ENCODE assay signal across 9 cellular contexts in the genomic region with DNA sequence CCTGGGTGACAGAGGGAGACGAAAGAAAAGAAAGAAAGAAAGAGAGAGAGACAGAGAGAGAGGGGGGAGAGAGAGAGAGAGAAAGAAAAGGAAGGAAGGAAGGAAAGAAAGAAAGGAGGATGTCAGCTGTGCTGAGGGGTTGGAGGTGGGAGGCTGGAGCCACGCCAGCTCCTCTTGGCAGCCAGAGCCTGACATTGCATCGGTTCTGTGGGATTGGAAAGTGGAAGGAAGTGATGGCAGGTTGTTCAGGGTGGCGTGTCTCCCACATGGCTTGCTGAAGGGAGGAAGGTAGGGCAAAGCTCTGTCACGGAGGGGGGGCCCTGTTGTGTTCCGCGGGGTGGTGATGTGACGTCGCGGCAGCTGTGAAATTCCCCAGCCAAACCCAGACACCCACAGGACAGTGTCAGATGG. TPM values are rescaled to one million over a fixed set of nuclear protein-coding genes. Genes with fewer than 3 reads are reported as not detected.
A peak's percentile ranks its signal among the peaks of the same experiment; 100 is the strongest.
DNase-seq lines count a peak whose midpoint lies in the region; ATAC-seq, FAIRE-seq and TF ChIP-seq lines count a peak whose summit lies in the region.
"Had no signal": no experiment of that assay in that cellular context is flagged by ENCODE, and none has a peak within 500 bp of the region (broad histone marks: within the 10 kb centered on the region; RNA-seq: fewer than 3 reads in every experiment).

No MANE protein-coding gene starts in this region.

- no peak for TF ChIP-seq POLR2A in GM12878 (IDR thresholded peaks at IDR 0.05; ENCODE audit: low read depth, low read length)

- peak overlapping the region; percentile 93 to 99 (median 99) for H3K27ac Mint-ChIP-seq in IgD-negative memory B cell
- peak overlapping the region; percentile 100 for H3K27ac Mint-ChIP-seq in activated CD4-positive, alpha-beta T cell treated with anti-CD3 and anti-CD28 coated beads, Interleukin-2, amount 10 ng/mL, durations not matched to agents 24 days and 14 days
- no peak overlapping the region for H3K27ac Mint-ChIP-seq in nephron progenitor cell

- FAIRE-seq in GM12878 (lab: Jason Lieb, UNC), result no peak

- peak overlapping the region; percentile 48 for H3K27ac ChIP-seq in GM12878 (ENCODE audit: control insufficient read depth, insufficient read depth)

- H2AFZ ChIP-seq in GM12878 (ENCODE audit: control insufficient read depth, low read depth, low read length), result no peak overlapping the region

- H3K4me2 ChIP-seq in GM12878 (ENCODE audit: control insufficient read depth, insufficient read depth), result no peak overlapping the region

- TF ChIP-seq CTCF in GM12878 (IDR thresholded peaks at IDR 0.05 in 2 of 3, conservative IDR thresholded peaks at IDR 0.05 in 1 of 3; ENCODE audit: control insufficient read depth in 2 of 3, extremely low read depth in 1 of 3, insufficient read depth in 1 of 3, low read depth in 3 of 3, low read length in 3 of 3) (no peak), nephron progenitor cell (IDR thresholded peaks at IDR 0.05) (no peak)

- peaks cover 60% of the 10 kb centered on the region for H3K79me2 ChIP-seq in GM12878 (ENCODE audit: control insufficient read depth, insufficient read depth, low read length)

- no peaks in the 10 kb centered on the region for H3K9me3 ChIP-seq in GM12878 (replicated peaks; ENCODE audit: control insufficient read depth, insufficient read depth, low read length)

- TF ChIP-seq EP300 in GM12878 (IDR thresholded peaks at IDR 0.05; ENCODE audit: borderline replicate concordance in 1 of 2, control insufficient read depth in 1 of 2, low read depth in 2 of 2, low read length in 2 of 2), result no peak

- H3K9me3 Mint-ChIP-seq in IgD-negative memory B cell (no peaks in the 10 kb centered on the region), nephron progenitor cell (no peaks in the 10 kb centered on the region)
- H3K9me3 Mint-ChIP-seq in activated CD4-positive, alpha-beta T cell treated with anti-CD3 and anti-CD28 coated beads, Interleukin-2, amount 10 ng/mL, durations not matched to agents 24 days and 14 days, result no peaks in the 10 kb centered on the region

- no peak for ATAC-seq in GM12878
- no peak for ATAC-seq in GM19324 (IDR thresholded peaks at IDR 0.05; ENCODE audit: low FRiP score, unreplicated experiment)
- no peak for ATAC-seq in GM19463 (IDR thresholded peaks at IDR 0.05; ENCODE audit: unreplicated experiment)

- peaks cover 46% of the 10 kb centered on the region for H3K4me1 ChIP-seq in GM12878 (ENCODE audit: control insufficient read depth, insufficient read depth, low read length)

- H3K4me3 ChIP-seq in GM12878, result no peak overlapping the region

- RAD21 ChIA-PET in GM12878 (lab: Charles Lee; ENCODE audit: unreplicated experiment), result interaction anchor here (1.0 to 4.2 kb wide), 7 partner anchors 19 to 112 kb away, joined by 3 to 49 read pairs (median 12); a partner anchor contains a TSS

- no peak overlapping the region for H3K9ac ChIP-seq in GM12878 (ENCODE audit: control insufficient read depth, insufficient read depth, low read length)

- no peaks in the 10 kb centered on the region for H3K27me3 Mint-ChIP-seq in IgD-negative memory B cell
- no peaks in the 10 kb centered on the region for H3K27me3 Mint-ChIP-seq in activated CD4-positive, alpha-beta T cell treated with anti-CD3 and anti-CD28 coated beads, Interleukin-2, amount 10 ng/mL, durations not matched to agents 24 days and 14 days
- H3K27me3 Mint-ChIP-seq in nephron progenitor cell (ENCODE audit: low read depth, poor library complexity), result peaks cover 5% of the 10 kb centered on the region

- H3K36me3 ChIP-seq in GM12878 (ENCODE audit: control insufficient read depth in 2 of 2, insufficient read depth in 2 of 2, low read length in 1 of 2), result peaks cover 39 to 46% of the 10 kb centered on the region in 2 experiments

- H3K27me3 ChIP-seq in GM12878 (replicated peaks in 1 of 2; ENCODE audit: control insufficient read depth in 2 of 2, insufficient read depth in 2 of 2, low read length in 1 of 2), result no peaks in the 10 kb centered on the region

- whole genome bisulfite sequencing in GM12878 (ENCODE audit: insufficient coverage, insufficient replicate concordance, low lambda C conversion rate, missing lambda C conversion rate), result 50% methylated on average over 10 of the region's 10 CpGs

- in situ Hi-C loops in GM12878 (cut with MboI), result loop anchor here (5.0 kb wide), 2 partner anchors 34 to 94 kb away; no protein-coding TSS in a partner anchor

- H3K4me3 Mint-ChIP-seq in IgD-negative memory B cell, result peak overlapping the region in 3 of 4 donors; percentile 78 to 87 (median 86)
- H3K4me3 Mint-ChIP-seq in activated CD4-positive, alpha-beta T cell treated with anti-CD3 and anti-CD28 coated beads, Interleukin-2, amount 10 ng/mL, durations not matched to agents 24 days and 14 days, result peak overlapping the region; percentile 71
- no peak overlapping the region for H3K4me3 Mint-ChIP-seq in nephron progenitor cell

- POLR2A ChIA-PET in GM12878 (lab: Charles Lee), result interaction anchor here (1.3 to 9.8 kb wide), 4 partner anchors 19 to 77 kb away, joined by 3 to 117 read pairs (median 35); no protein-coding TSS in a partner anchor

- no peak for TF ChIP-seq RAD21 in GM12878 (IDR thresholded peaks at IDR 0.05; ENCODE audit: insufficient read depth, low read depth, low read length)

- DNase-seq in activated CD4-positive, alpha-beta T cell treated with anti-CD3 and anti-CD28 coated beads, Interleukin-2, amount 10 ng/mL, durations not matched to agents 24 days and 14 days, result peak; percentile 81
- DNase-seq in GM12878 (ENCODE audit: low read depth, low spot score) (no peak), SW480 (ENCODE audit: low spot score) (no peak), nephron progenitor cell (no peak)
- DNase-seq in stimulated activated CD4-positive, alpha-beta T cell treated with anti-CD3 and anti-CD28 coated beads, Interleukin-4, amount 100 ng/mL, for 24 hours, result peak; percentile 75
- DNase-seq: NCI-H774 had no signal

- H3K36me3 Mint-ChIP-seq in IgD-negative memory B cell (peaks cover 8% of the 10 kb centered on the region), nephron progenitor cell (ENCODE audit: low read depth) (peaks cover 11% of the 10 kb centered on the region)
- H3K36me3 Mint-ChIP-seq in activated CD4-positive, alpha-beta T cell treated with anti-CD3 and anti-CD28 coated beads, Interleukin-2, amount 10 ng/mL, durations not matched to agents 24 days and 14 days (ENCODE audit: low read depth), result peaks cover 83% of the 10 kb centered on the region

- CTCF ChIA-PET in GM12878 (lab: Yijun Ruan, JAX), result interaction anchor here (0.6 to 15.7 kb wide), 12 partner anchors 10 to 526 kb away, joined by 3 to 440 read pairs (median 18); a partner anchor contains a TSS

- H4K20me1 ChIP-seq in GM12878 (ENCODE audit: control insufficient read depth, insufficient read depth), result peaks cover 4% of the 10 kb centered on the region; the same call in 1 of the 2 replicates

- intact Hi-C loops in activated CD4-positive, alpha-beta T cell treated with anti-CD3 and anti-CD28 coated beads, Interleukin-2, amount 10 ng/mL, durations not matched to agents 24 days and 14 days (cut with micrococcal nuclease), result no loop called here
- intact Hi-C loops in GM12878 (cut with micrococcal nuclease; ENCODE audit: unreplicated experiment), result loop anchor here (2.0 kb wide), 1 partner anchor 25 kb away; no protein-coding TSS in a partner anchor

- H3K4me1 Mint-ChIP-seq in IgD-negative memory B cell, result peaks cover 55 to 62% (median 55%) of the 10 kb centered on the region in 3 donors
- peaks cover 86% of the 10 kb centered on the region for H3K4me1 Mint-ChIP-seq in activated CD4-positive, alpha-beta T cell treated with anti-CD3 and anti-CD28 coated beads, Interleukin-2, amount 10 ng/mL, durations not matched to agents 24 days and 14 days
- H3K4me1 Mint-ChIP-seq in nephron progenitor cell, result peaks cover 8% of the 10 kb centered on the region

- BruUV-seq in GM12878 (replicated peaks; lab: Mats Ljungman, UMichigan), result no TSS peak

- SMC1A ChIA-PET in GM12878 (lab: Charles Lee; ENCODE audit: uncharacterized antibody, unreplicated experiment), result interaction anchor here (0.9 to 15.4 kb wide), 8 partner anchors 11 to 119 kb away, joined by 4 to 476 read pairs (median 8); no protein-coding TSS in a partner anchor

RNA-seq across cellular contexts. Expression of a gene that starts 30.7 kb away (rescaled TPM):
- polyA plus RNA-seq in IgD-negative memory B cell (40.4 TPM), GM12878 (2011; rRNA removed) (133 and 153 TPM in 2 replicates), GM12878 (2014; fragmentation: Illumina TruSeq; extraction: Trizol) (108 and 109 TPM in 2 replicates), GM12878 (2014; fragmentation: Nextera tagmentation; extraction: Ambion mirVana) (10 to 100 TPM; 65.4 to 77.5 TPM), GM12878 (2014; rRNA removed) (98.5 and 104 TPM in 2 replicates), GM12878 (2016; fragmentation: Nextera tagmentation; extraction: Ambion mirVana) (10 to 100 TPM; 65.2 to 74.8 TPM)
- total RNA-seq in activated CD4-positive, alpha-beta T cell treated with anti-CD3 and anti-CD28 coated beads, Interleukin-2, amount 10 ng/mL, durations not matched to agents 24 days and 14 days, result 86.6 and 89.4 TPM in 2 replicates
- 115 and 132 TPM in 2 replicates for total RNA-seq in GM12878 (2013; cell fraction: nucleolus; rRNA removed)
- total RNA-seq in GM12878 (2014; rRNA removed) (88.8 and 91.6 TPM in 2 replicates), GM12878 (2014; rRNA removed; fragmentation: Illumina TruSeq; extraction: Trizol) (80.4 and 83.4 TPM in 2 replicates), GM12878 (2021) (74.0 and 76.6 TPM in 2 replicates)
- polyA plus RNA-seq in GM12878 (2011; ENCODE audit: low read depth), result 49.2 TPM
- 121 and 127 TPM in 2 replicates for polyA plus RNA-seq in GM12878 (2011; cell fraction: cytosol; rRNA removed)
- polyA plus RNA-seq in GM12878 (2011; cell fraction: nucleus; rRNA removed), result 149 and 172 TPM in 2 replicates
- polyA plus RNA-seq in GM12878 (2012), result 66.5 and 74.5 TPM in 2 replicates
- 93.0 and 112 TPM in 2 replicates for polyA minus RNA-seq in GM12878 (2011; rRNA and poly(A)+ RNA removed)
- polyA minus RNA-seq in GM12878 (2011; cell fraction: cytosol; rRNA and poly(A)+ RNA removed), result 26.6 and 32.7 TPM in 2 replicates
- 34.8 and 42.0 TPM in 2 replicates for polyA minus RNA-seq in GM12878 (2011; cell fraction: nucleus; rRNA and poly(A)+ RNA removed)

RNA-seq across cellular contexts. Expression of a gene that starts 53.8 kb away (rescaled TPM):
- polyA plus RNA-seq in IgD-negative memory B cell, result 0.31 TPM
- 16.5 and 16.9 TPM in 2 replicates for total RNA-seq in activated CD4-positive, alpha-beta T cell treated with anti-CD3 and anti-CD28 coated beads, Interleukin-2, amount 10 ng/mL, durations not matched to agents 24 days and 14 days
- 26.7 and 27.4 TPM in 2 replicates for total RNA-seq in GM12878 (2013; cell fraction: nucleolus; rRNA removed)
- total RNA-seq in GM12878 (2014; rRNA removed), result 10.7 and 11.1 TPM in 2 replicates
- total RNA-seq in GM12878 (2014; rRNA removed; fragmentation: Illumina TruSeq; extraction: Trizol), result 10.0 and 10.7 TPM in 2 replicates
- total RNA-seq in GM12878 (2021), result 8.9 and 11.2 TPM in 2 replicates
- polyA plus RNA-seq in GM12878 (2011; ENCODE audit: low read depth), result 2.8 TPM
- polyA plus RNA-seq in GM12878 (2011; rRNA removed), result 12.9 and 15.4 TPM in 2 replicates
- polyA plus RNA-seq in GM12878 (2011; cell fraction: cytosol; rRNA removed), result 8.8 and 9.4 TPM in 2 replicates
- polyA plus RNA-seq in GM12878 (2011; cell fraction: nucleus; rRNA removed), result 7.3 and 7.8 TPM in 2 replicates
- polyA plus RNA-seq in GM12878 (2012), result 3.7 and 6.0 TPM in 2 replicates
- polyA plus RNA-seq in GM12878 (2014; fragmentation: Illumina TruSeq; extraction: Trizol), result 9.8 and 14.9 TPM in 2 replicates
- 1 to 10 TPM; 1.6 to 2.8 TPM for polyA plus RNA-seq in GM12878 (2014; fragmentation: Nextera tagmentation; extraction: Ambion mirVana)
- 6.0 and 8.6 TPM in 2 replicates for polyA plus RNA-seq in GM12878 (2014; rRNA removed)
- polyA plus RNA-seq in GM12878 (2016; fragmentation: Nextera tagmentation; extraction: Ambion mirVana), result 10 to 100 TPM in 1 of 2 experiments, 1 to 10 TPM in 1; 10.0 to 11.7 TPM
- 15.7 and 16.0 TPM in 2 replicates for polyA minus RNA-seq in GM12878 (2011; rRNA and poly(A)+ RNA removed)
- 6.0 and 7.1 TPM in 2 replicates for polyA minus RNA-seq in GM12878 (2011; cell fraction: cytosol; rRNA and poly(A)+ RNA removed)
- polyA minus RNA-seq in GM12878 (2011; cell fraction: nucleus; rRNA and poly(A)+ RNA removed), result 5.1 and 8.2 TPM in 2 replicates

Comparison
In these comparisons a context has a peak if more than half of its experiments do, and no peak if none do; other contexts are left out.
1. DNase-seq: peak in activated CD4-positive, alpha-beta T cell treated with anti-CD3 and anti-CD28 coated beads, Interleukin-2, amount 10 ng/mL, durations not matched to agents 24 days and 14 days (single experiment) and stimulated activated CD4-positive, alpha-beta T cell treated with anti-CD3 and anti-CD28 coated beads, Interleukin-4, amount 100 ng/mL, for 24 hours (single experiment); none in GM12878 (single experiment), SW480 (single experiment) and nephron progenitor cell (single experiment).